8 cellular contexts compared by ENCODE assay signal in the genomic region with DNA sequence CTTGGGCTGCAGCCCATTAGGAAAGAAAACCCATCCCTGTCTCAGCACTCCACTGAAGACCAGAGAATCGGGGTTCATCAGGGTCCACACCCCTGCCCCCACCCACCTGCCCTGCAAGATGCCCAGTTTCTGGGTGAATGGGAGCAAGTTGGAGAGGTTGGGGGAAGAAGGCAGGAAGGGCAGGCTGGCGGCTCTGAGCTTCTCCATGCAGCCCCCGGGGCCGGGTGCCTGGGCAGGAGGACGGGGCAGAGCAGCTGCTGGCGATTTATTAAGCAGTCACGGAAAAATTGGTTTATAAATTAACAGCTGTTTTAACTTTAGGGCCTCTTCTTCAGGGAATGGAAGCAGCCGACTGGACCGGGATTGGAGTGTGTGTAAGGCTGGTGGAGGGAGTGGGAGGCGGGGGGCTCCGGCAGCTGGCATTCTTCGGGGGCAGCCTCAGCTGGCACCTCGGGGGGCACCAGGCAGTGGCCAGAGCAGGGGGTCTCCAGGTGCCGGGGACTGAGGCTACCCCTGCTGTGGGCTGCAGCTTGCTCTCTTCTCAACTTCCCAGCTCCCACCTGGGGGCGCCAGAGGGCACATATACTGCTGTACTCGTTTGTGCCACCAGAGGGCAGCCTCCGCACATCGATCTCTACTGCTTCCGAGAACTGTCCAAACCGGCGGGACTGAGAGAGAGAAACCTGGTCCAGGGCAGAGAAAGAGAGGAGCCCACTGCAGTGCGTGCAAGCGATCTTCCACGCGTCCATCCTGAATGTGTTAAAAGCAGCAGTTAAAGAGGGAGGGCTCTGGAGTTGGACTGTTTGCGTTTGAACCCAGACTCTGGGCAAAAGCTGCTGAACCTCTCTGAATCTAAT. TPM values are rescaled to one million over a fixed set of nuclear protein-coding genes. Genes with fewer than 3 reads are reported as not detected.
DNase-seq lines count a peak whose midpoint lies in the region; ATAC-seq and TF ChIP-seq lines count a peak whose summit lies in the region.

No MANE protein-coding gene starts in this region.

- H3K4me3 ChIP-seq in BJ (ENCODE audit: low read depth, low read length) = no peak overlapping the region
- H3K4me3 ChIP-seq in fibroblast of the aortic adventitia (ENCODE audit: low read depth, low read length) = no peak overlapping the region

- CTCF ChIA-PET in BJ (lab: Yijun Ruan, JAX) = interaction anchor here (0.6 to 8.7 kb wide), 62 partner anchors 9 to 415 kb away, joined by 3 to 193 read pairs (median 4); a partner anchor contains a TSS

- peaks cover 22% of the 10 kb centered on the region for H3K27me3 ChIP-seq in BJ (ENCODE audit: control insufficient read depth, insufficient read depth, low read length)

- H3K27ac ChIP-seq in substantia nigra (ENCODE audit: low read depth, low read length, poor library complexity, severe bottlenecking) = no peak overlapping the region

- H3K27ac Mint-ChIP-seq in activated T-helper 17 cell treated with anti-CD3 and anti-CD28 coated beads, Interleukin-2, amount 50 U/mL, for 72 hours = peak overlapping the region; percentile 92

- no peaks in the 10 kb centered on the region; the same call in 1 of the 2 replicates for H3K36me3 ChIP-seq in BJ (ENCODE audit: control insufficient read depth, insufficient read depth, low read length)

- DNase-seq in BJ (ENCODE audit: low read depth) = no peak
- peak; percentile 75 for DNase-seq in LoVo (ENCODE audit: low spot score)
- peak; percentile 79 for DNase-seq in fibroblast of the aortic adventitia (ENCODE audit: low read depth)
- DNase-seq in nucleus accumbens (lab: John Stamatoyannopoulos, UW) = peak; percentile 32 to 96 (median 80)
- peak; percentile 23 to 91 (median 80) for DNase-seq in substantia nigra (lab: John Stamatoyannopoulos, UW)

- H3K4me3 Mint-ChIP-seq in activated T-helper 17 cell treated with anti-CD3 and anti-CD28 coated beads, Interleukin-2, amount 50 U/mL, for 72 hours = peak overlapping the region; percentile 82

- no peaks in the 10 kb centered on the region for H3K9me3 Mint-ChIP-seq in activated T-helper 17 cell treated with anti-CD3 and anti-CD28 coated beads, Interleukin-2, amount 50 U/mL, for 72 hours

- ATAC-seq in GM19324 (IDR thresholded peaks at IDR 0.05; ENCODE audit: low FRiP score, unreplicated experiment) = peak; percentile 63
- peak; percentile 63 for ATAC-seq in activated T-helper 17 cell treated with anti-CD3 and anti-CD28 coated beads, Interleukin-2, amount 50 U/mL, for 72 hours (replicated peaks)

- peak; percentile 39; the same call in 1 of the 2 replicates for TF ChIP-seq POLR2A in Raji (IDR thresholded peaks at IDR 0.05; ENCODE audit: insufficient read depth, low read depth, low read length)

- peaks cover 10% of the 10 kb centered on the region for H3K27me3 Mint-ChIP-seq in activated T-helper 17 cell treated with anti-CD3 and anti-CD28 coated beads, Interleukin-2, amount 50 U/mL, for 72 hours

- POLR2A ChIA-PET in BJ (lab: Charles Lee) = no interaction called here

- TF ChIP-seq CTCF in BJ (IDR thresholded peaks at IDR 0.05; ENCODE audit: insufficient read depth, low read depth, low read length) (peak; percentile 100), fibroblast of the aortic adventitia (IDR thresholded peaks at IDR 0.05; ENCODE audit: insufficient read depth, low read length) (peak; percentile 100)

- peaks cover 15% of the 10 kb centered on the region for H3K4me1 Mint-ChIP-seq in activated T-helper 17 cell treated with anti-CD3 and anti-CD28 coated beads, Interleukin-2, amount 50 U/mL, for 72 hours

- no peaks in the 10 kb centered on the region for H3K36me3 Mint-ChIP-seq in activated T-helper 17 cell treated with anti-CD3 and anti-CD28 coated beads, Interleukin-2, amount 50 U/mL, for 72 hours (ENCODE audit: low read depth)

RNA-seq across cellular contexts. Expression of a gene that starts 5.0 kb away (rescaled TPM):
- not detected in 2 replicates for polyA plus RNA-seq in BJ (2011; rRNA removed)
- not detected in 2 replicates for polyA minus RNA-seq in BJ (2011; rRNA and poly(A)+ RNA removed)
- total RNA-seq in activated T-helper 17 cell treated with anti-CD3 and anti-CD28 coated beads, Interleukin-2, amount 50 U/mL, for 72 hours = not detected
- 4.1 and 9.0 TPM in 2 replicates for total RNA-seq in fibroblast of the aortic adventitia (ENCODE audit: low replicate concordance)

RNA-seq across cellular contexts. Expression of a gene that starts 14.0 kb away (rescaled TPM):
- polyA plus RNA-seq in BJ (2011; rRNA removed) = not detected in 2 replicates
- polyA minus RNA-seq in BJ (2011; rRNA and poly(A)+ RNA removed) = not detected in 2 replicates
- total RNA-seq in activated T-helper 17 cell treated with anti-CD3 and anti-CD28 coated beads, Interleukin-2, amount 50 U/mL, for 72 hours = not detected
- total RNA-seq in fibroblast of the aortic adventitia (ENCODE audit: low replicate concordance) = not detected in 2 replicates

RNA-seq across cellular contexts. Expression of a gene that starts 15.2 kb away (rescaled TPM):
- polyA plus RNA-seq in BJ (2011; rRNA removed) = 51.6 and 93.8 TPM in 2 replicates
- 34.6 and 53.3 TPM in 2 replicates for polyA minus RNA-seq in BJ (2011; rRNA and poly(A)+ RNA removed)
- 10 to 100 TPM; 59.8 to 76.0 TPM for total RNA-seq in activated T-helper 17 cell treated with anti-CD3 and anti-CD28 coated beads, Interleukin-2, amount 50 U/mL, for 72 hours
- total RNA-seq in fibroblast of the aortic adventitia (ENCODE audit: low replicate concordance) = 18.6 and 20.8 TPM in 2 replicates

RNA-seq across cellular contexts. Expression of a gene that starts 43.4 kb away (rescaled TPM):
- 0.16 and 0.22 TPM in 2 replicates for polyA plus RNA-seq in BJ (2011; rRNA removed)
- 0.41 and 0.62 TPM in 2 replicates for polyA minus RNA-seq in BJ (2011; rRNA and poly(A)+ RNA removed)
- 1 to 10 TPM; 2.0 to 2.5 TPM for total RNA-seq in activated T-helper 17 cell treated with anti-CD3 and anti-CD28 coated beads, Interleukin-2, amount 50 U/mL, for 72 hours
- total RNA-seq in fibroblast of the aortic adventitia (ENCODE audit: low replicate concordance) = 0.36 and 0.49 TPM in 2 replicates

RNA-seq across cellular contexts. Expression of a gene that starts 46.5 kb away (rescaled TPM):
- not detected in 2 replicates for polyA plus RNA-seq in BJ (2011; rRNA removed)
- not detected in 2 replicates for polyA minus RNA-seq in BJ (2011; rRNA and poly(A)+ RNA removed)
- total RNA-seq in activated T-helper 17 cell treated with anti-CD3 and anti-CD28 coated beads, Interleukin-2, amount 50 U/mL, for 72 hours = not detected
- total RNA-seq in fibroblast of the aortic adventitia (ENCODE audit: low replicate concordance) = not detected in 2 replicates
